In genomic region chr3:147257972-147258371, GRCh38 we compare ENCODE assay signal across 7 cellular contexts.
"Had no signal": no experiment of that assay in that cellular context is flagged by ENCODE, and none has a peak within 500 bp of the region (broad histone marks: within the 10 kb centered on the region; RNA-seq: fewer than 3 reads in every experiment).

No MANE protein-coding gene starts in this region.

- H3K36me3 ChIP-seq: HAP-1 had no signal

- H3K27ac Mint-ChIP-seq: HFFc6 had no signal

- H3K4me3 ChIP-seq: GM23248, HAP-1 had no signal

- H3K9me3 Mint-ChIP-seq: HFFc6 had no signal

- H3K9ac ChIP-seq: GM23248 had no signal

- H3K4me3 Mint-ChIP-seq: HFFc6 had no signal

- DNase-seq: GM23248, GOT3, H7, HFFc6, IMR-90 had no signal

- H3K27ac ChIP-seq: GM23248 had no signal

- H3K4me1 ChIP-seq: HAP-1 had no signal

- H2AFZ ChIP-seq: GM23248 had no signal

- FAIRE-seq: HTR-8/SVneo had no signal

- H3K9me3 ChIP-seq: HAP-1 had no signal
